In the genomic region with DNA sequence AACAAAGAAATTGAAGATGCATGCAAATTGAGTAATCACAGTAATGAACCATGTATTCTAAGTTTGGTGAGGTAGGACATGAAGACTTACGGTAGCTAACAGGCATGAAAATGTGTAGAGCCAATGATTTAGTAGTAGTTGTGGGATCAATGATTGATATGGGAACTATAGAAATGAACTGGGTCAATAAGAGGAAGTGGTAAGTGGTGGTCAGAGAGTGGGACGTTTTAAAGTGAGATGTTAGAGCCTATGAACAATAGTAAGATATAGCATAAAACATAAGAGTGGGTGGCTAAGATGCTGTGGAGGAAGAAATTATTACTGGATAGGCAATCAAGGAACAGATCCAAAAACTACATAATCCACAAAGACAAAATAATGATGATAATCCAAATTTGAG, we compare ENCODE assay signal across 16 cellular contexts. TPM values are rescaled to one million over a fixed set of nuclear protein-coding genes. Genes with fewer than 3 reads are reported as not detected.
DNase-seq lines count a peak whose midpoint lies in the region; ATAC-seq and FAIRE-seq lines count a peak whose summit lies in the region.
"Had no signal": no experiment of that assay in that cellular context is flagged by ENCODE, and none has a peak within 500 bp of the region (broad histone marks: within the 10 kb centered on the region; RNA-seq: fewer than 3 reads in every experiment).

No MANE protein-coding gene starts in this region.

- no peak for DNase-seq in stimulated activated naive B cell treated with anti-CD40 and anti-IgM and Interleukin-4, amounts not matched to agents 10 μg/mL and 1 μg/mL and 100 μg/mL, for 72 hours
- no peak for DNase-seq in stimulated activated naive CD4-positive, alpha-beta T cell (lab: John Stamatoyannopoulos, UW)
- DNase-seq in frontal cortex (ENCODE audit: low spot score in 2 of 2) (no peak), mesenteric fat pad (ENCODE audit: low spot score) (no peak)
- DNase-seq: BE2C; CD4-positive, alpha-beta memory T cell; DMS153; DMS79 treated with DMSO at 0.1 percent for 48 hours; EL; GDM1; GOT3; Karpas-422 had no signal

- H3K4me1 Mint-ChIP-seq in activated T-helper 17 cell treated with anti-CD3 and anti-CD28 coated beads, Interleukin-2, amount 50 U/mL, for 72 hours: peaks cover 5% of the 10 kb centered on the region
- no peaks in the 10 kb centered on the region for H3K4me1 Mint-ChIP-seq in stimulated activated naive B cell treated with anti-CD40 and anti-IgM and Interleukin-4, amounts not matched to agents 10 μg/mL and 1 μg/mL and 100 μg/mL, for 72 hours

- FAIRE-seq in frontal cortex (lab: Jason Lieb, UNC): no peak
- FAIRE-seq: A549 had no signal

- peak overlapping the region; percentile 21 for H3K27ac Mint-ChIP-seq in activated T-helper 17 cell treated with anti-CD3 and anti-CD28 coated beads, Interleukin-2, amount 50 U/mL, for 72 hours
- H3K27ac Mint-ChIP-seq in stimulated activated naive B cell treated with anti-CD40 and anti-IgM and Interleukin-4, amounts not matched to agents 10 μg/mL and 1 μg/mL and 100 μg/mL, for 72 hours: no peak overlapping the region
- H3K27ac Mint-ChIP-seq: CD4-positive, alpha-beta memory T cell had no signal

- no peak overlapping the region for H3K4me3 Mint-ChIP-seq in activated T-helper 17 cell treated with anti-CD3 and anti-CD28 coated beads, Interleukin-2, amount 50 U/mL, for 72 hours
- no peak overlapping the region for H3K4me3 Mint-ChIP-seq in stimulated activated naive B cell treated with anti-CD40 and anti-IgM and Interleukin-4, amounts not matched to agents 10 μg/mL and 1 μg/mL and 100 μg/mL, for 72 hours
- H3K4me3 Mint-ChIP-seq: CD4-positive, alpha-beta memory T cell had no signal

- peaks cover 9% of the 10 kb centered on the region for H3K9me3 Mint-ChIP-seq in activated T-helper 17 cell treated with anti-CD3 and anti-CD28 coated beads, Interleukin-2, amount 50 U/mL, for 72 hours
- peaks cover 0 to 8% of the 10 kb centered on the region in 2 donors for H3K9me3 Mint-ChIP-seq in stimulated activated naive B cell treated with anti-CD40 and anti-IgM and Interleukin-4, amounts not matched to agents 10 μg/mL and 1 μg/mL and 100 μg/mL, for 72 hours

- ATAC-seq in GM18870 (IDR thresholded peaks at IDR 0.05; ENCODE audit: unreplicated experiment) (peak; percentile 76), HG02870 (IDR thresholded peaks at IDR 0.05; ENCODE audit: unreplicated experiment) (peak; percentile 55)
- peak; percentile 67 for ATAC-seq in activated T-helper 17 cell treated with anti-CD3 and anti-CD28 coated beads, Interleukin-2, amount 50 U/mL, for 72 hours (replicated peaks)
- ATAC-seq in stimulated activated naive B cell treated with anti-CD40 and anti-IgM and Interleukin-4, amounts not matched to agents 10 μg/mL and 1 μg/mL and 100 μg/mL, for 72 hours (replicated peaks): peak; percentile 49 to 57
- ATAC-seq: A549 had no signal

- peaks cover 7% of the 10 kb centered on the region for H3K27me3 Mint-ChIP-seq in activated T-helper 17 cell treated with anti-CD3 and anti-CD28 coated beads, Interleukin-2, amount 50 U/mL, for 72 hours
- H3K27me3 Mint-ChIP-seq in stimulated activated naive B cell treated with anti-CD40 and anti-IgM and Interleukin-4, amounts not matched to agents 10 μg/mL and 1 μg/mL and 100 μg/mL, for 72 hours: peaks cover 5% of the 10 kb centered on the region in 2 donors

- H3K36me3 Mint-ChIP-seq in activated T-helper 17 cell treated with anti-CD3 and anti-CD28 coated beads, Interleukin-2, amount 50 U/mL, for 72 hours (ENCODE audit: low read depth): no peaks in the 10 kb centered on the region
- H3K36me3 Mint-ChIP-seq in stimulated activated naive B cell treated with anti-CD40 and anti-IgM and Interleukin-4, amounts not matched to agents 10 μg/mL and 1 μg/mL and 100 μg/mL, for 72 hours: no peaks in the 10 kb centered on the region
- H3K36me3 Mint-ChIP-seq: CD4-positive, alpha-beta memory T cell had no signal

RNA-seq across cellular contexts. Expression of a gene that starts 45.0 kb away (rescaled TPM):
- total RNA-seq in activated T-helper 17 cell treated with anti-CD3 and anti-CD28 coated beads, Interleukin-2, amount 50 U/mL, for 72 hours: 1 to 10 TPM; 1.5 to 1.9 TPM
- total RNA-seq in frontal cortex (174 TPM), mesenteric fat pad (2.8 TPM)

RNA-seq across cellular contexts. Expression of a gene that starts 46.3 kb away (rescaled TPM):
- 10 to 100 TPM; 48.9 to 64.9 TPM for total RNA-seq in activated T-helper 17 cell treated with anti-CD3 and anti-CD28 coated beads, Interleukin-2, amount 50 U/mL, for 72 hours
- total RNA-seq in frontal cortex (47.3 TPM), mesenteric fat pad (44.5 TPM)

Comparison
In these comparisons a context has a peak if more than half of its experiments do, and no peak if none do; other contexts are left out.
1. RNA of a gene that starts 45.0 kb away (total RNA-seq): 174 TPM in frontal cortex (single experiment); 2.8 TPM in mesenteric fat pad (single experiment) and 1.5 to 1.9 TPM in activated T-helper 17 cell treated with anti-CD3 and anti-CD28 coated beads, Interleukin-2, amount 50 U/mL, for 72 hours; every median in the first group is over 10 times any median in the second.
2. Peak in every context shown above with its lines, with median percentiles within 50 percentile points of each other: ATAC-seq.